Comparison of ENCODE assay signal across 9 cellular contexts in the genomic region with DNA sequence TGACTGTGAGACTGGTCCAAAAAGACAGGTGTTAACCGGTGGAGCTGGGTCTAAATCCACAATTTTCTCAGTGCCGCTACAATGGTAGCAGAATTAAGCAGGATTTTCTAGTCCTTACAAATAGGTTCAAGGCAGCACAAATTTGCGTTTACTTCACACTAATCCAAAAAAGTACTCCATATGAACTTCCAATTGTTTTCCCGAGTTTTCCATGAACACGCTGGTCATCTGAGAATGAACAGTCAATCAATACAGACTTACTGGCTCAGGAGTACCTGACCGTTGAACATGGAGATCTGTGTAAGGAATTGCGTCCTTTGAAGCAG. TPM values are rescaled to one million over a fixed set of nuclear protein-coding genes. Genes with fewer than 3 reads are reported as not detected.
DNase-seq lines count a peak whose midpoint lies in the region; ATAC-seq and TF ChIP-seq lines count a peak whose summit lies in the region.
"Had no signal": no experiment of that assay in that cellular context is flagged by ENCODE, and none has a peak within 500 bp of the region (broad histone marks: within the 10 kb centered on the region; RNA-seq: fewer than 3 reads in every experiment).

No MANE protein-coding gene starts in this region.

- H3K9me3 Mint-ChIP-seq in activated CD4-positive, alpha-beta T cell treated with anti-CD3 and anti-CD28 coated beads for 36 hours (ENCODE audit: low read depth), result no peaks in the 10 kb centered on the region

- H3K9me3 ChIP-seq in lung (ENCODE audit: control insufficient read depth in 2 of 2, insufficient read depth in 1 of 2, low read length in 1 of 2), result no peaks in the 10 kb centered on the region
- H3K9me3 ChIP-seq in thoracic aorta, result no peaks in the 10 kb centered on the region

- H3K4me1 ChIP-seq in lung (ENCODE audit: control insufficient read depth in 2 of 2, insufficient read depth in 2 of 2, low read length in 2 of 2) (peaks cover 9 to 13% of the 10 kb centered on the region in 2 donors), thoracic aorta (ENCODE audit: control insufficient read depth in 1 of 2, low read depth in 2 of 2) (peaks cover under 1 to 21% of the 10 kb centered on the region in 2 donors)

- peaks cover 18% of the 10 kb centered on the region for H3K36me3 Mint-ChIP-seq in activated CD4-positive, alpha-beta T cell treated with anti-CD3 and anti-CD28 coated beads for 36 hours (ENCODE audit: low read depth)

- no peak for DNase-seq in activated CD4-positive, alpha-beta T cell treated with anti-CD3 and anti-CD28 coated beads for 36 hours
- DNase-seq in activated CD4-positive, alpha-beta T cell treated with anti-CD3 and anti-CD28 coated beads for 1 hour, result no peak
- DNase-seq in cardiac fibroblast (ENCODE audit: low read depth in 2 of 2) (no peak), lung (ENCODE audit: low spot score) (no peak), thoracic aorta (ENCODE audit: low spot score) (no peak), epidermal melanocyte (ENCODE audit: insufficient read length, low spot score) (no peak), iPS-NIHi7 (ENCODE audit: extremely low spot score) (no peak), NCI-H1417 treated with DMSO at 0.1 percent for 48 hours (lab: John Stamatoyannopoulos, UW) (no peak)
- DNase-seq: activated CD4-positive, alpha-beta T cell treated with anti-CD3 and anti-CD28 coated beads for 48 hours had no signal

- H3K36me3 ChIP-seq in lung (ENCODE audit: control insufficient read depth in 2 of 2, insufficient read depth in 2 of 2, low read length in 2 of 2), result peaks cover 2 to 3% of the 10 kb centered on the region in 2 donors
- H3K36me3 ChIP-seq in thoracic aorta, result no peaks in the 10 kb centered on the region

- H3K27me3 ChIP-seq in lung (ENCODE audit: control insufficient read depth, insufficient read depth) (no peaks in the 10 kb centered on the region), thoracic aorta (replicated peaks; ENCODE audit: insufficient read depth) (no peaks in the 10 kb centered on the region)

- peak overlapping the region; percentile 60 for H3K4me3 ChIP-seq in cardiac fibroblast (replicated peaks in 1 of 2; ENCODE audit: low read depth in 2 of 2, low read length in 2 of 2)
- H3K4me3 ChIP-seq in lung, result peak overlapping the region; percentile 80
- peak overlapping the region; percentile 87 for H3K4me3 ChIP-seq in thoracic aorta

- peak overlapping the region; percentile 64 for H3K4me3 Mint-ChIP-seq in activated CD4-positive, alpha-beta T cell treated with anti-CD3 and anti-CD28 coated beads for 36 hours

- 39 to 44% methylated on average over 7 of the region's 7 CpGs for WGBS in lung, 2 donors

- POLR2A ChIA-PET in activated CD4-positive, alpha-beta T cell treated with anti-CD3 and anti-CD28 coated beads for 36 hours (lab: Charles Lee), result interaction anchor here (0.7 kb wide), 1 partner anchor 573 kb away, joined by 3 read pairs; no protein-coding TSS in a partner anchor

- no peak for ATAC-seq in activated CD4-positive, alpha-beta T cell treated with anti-CD3 and anti-CD28 coated beads for 36 hours
- ATAC-seq in lung (ENCODE audit: insufficient read depth, low FRiP score), result no peak
- no peak for ATAC-seq in thoracic aorta (ENCODE audit: insufficient number of reproducible peaks, low FRiP score, low read depth)

- peaks cover 23% of the 10 kb centered on the region for H3K4me1 Mint-ChIP-seq in activated CD4-positive, alpha-beta T cell treated with anti-CD3 and anti-CD28 coated beads for 36 hours

- peak overlapping the region; percentile 84 to 96 for H3K27ac ChIP-seq in lung (ENCODE audit: low read depth in 1 of 2, low read length in 1 of 2)
- peak overlapping the region; percentile 81 to 87 for H3K27ac ChIP-seq in thoracic aorta

- no peak overlapping the region for H3K27ac Mint-ChIP-seq in activated CD4-positive, alpha-beta T cell treated with anti-CD3 and anti-CD28 coated beads for 36 hours

- no peaks in the 10 kb centered on the region for H3K27me3 Mint-ChIP-seq in activated CD4-positive, alpha-beta T cell treated with anti-CD3 and anti-CD28 coated beads for 36 hours

- TF ChIP-seq CTCF in cardiac fibroblast (IDR thresholded peaks at IDR 0.05; ENCODE audit: low read depth, low read length) (no peak), lung (IDR thresholded peaks at IDR 0.05; ENCODE audit: control extremely low read depth, extremely low read depth) (no peak), thoracic aorta (IDR thresholded peaks at IDR 0.05) (no peak)

- CTCF ChIA-PET in activated CD4-positive, alpha-beta T cell treated with anti-CD3 and anti-CD28 coated beads for 36 hours (lab: Charles Lee), result interaction anchor here (0.8 kb wide), 1 partner anchor 116 kb away, joined by 3 read pairs; no protein-coding TSS in a partner anchor

- intact Hi-C loops in activated CD4-positive, alpha-beta T cell treated with anti-CD3 and anti-CD28 coated beads for 36 hours (cut with DNase I, micrococcal nuclease), result no loop called here

RNA-seq across cellular contexts. Expression of a gene that starts 0.7 kb away (rescaled TPM):
- total RNA-seq in activated CD4-positive, alpha-beta T cell treated with anti-CD3 and anti-CD28 coated beads for 36 hours, result 1 to 10 TPM; 2.6 to 2.7 TPM
- 10 to 100 TPM; 22.7 to 27.2 TPM for total RNA-seq in lung
- 10 to 100 TPM; 14.9 to 20.2 TPM for polyA plus RNA-seq in lung
- 10 to 100 TPM; 15.0 to 44.0 TPM for total RNA-seq in thoracic aorta

RNA-seq across cellular contexts. Expression of a gene that starts 35.4 kb away (rescaled TPM):
- 10 to 100 TPM; 22.0 to 24.2 TPM for total RNA-seq in activated CD4-positive, alpha-beta T cell treated with anti-CD3 and anti-CD28 coated beads for 36 hours
- total RNA-seq in lung, result 1 to 10 TPM; 3.1 to 3.3 TPM
- 1 to 10 TPM; 1.0 to 1.1 TPM for polyA plus RNA-seq in lung
- total RNA-seq in thoracic aorta, result 1 to 10 TPM; 1.3 to 2.6 TPM

Comparison
In these comparisons a context has a peak if more than half of its experiments do, and no peak if none do; other contexts are left out.
1. RNA of a gene that starts 0.7 kb away (total RNA-seq): 15.0 to 44.0 TPM in thoracic aorta and 22.7 to 27.2 TPM in lung; 2.6 to 2.7 TPM in activated CD4-positive, alpha-beta T cell treated with anti-CD3 and anti-CD28 coated beads for 36 hours; every median in the first group is over 4 times any median in the second.
2. RNA of a gene that starts 35.4 kb away (total RNA-seq): 22.0 to 24.2 TPM in activated CD4-positive, alpha-beta T cell treated with anti-CD3 and anti-CD28 coated beads for 36 hours; 3.1 to 3.3 TPM in lung and 1.3 to 2.6 TPM in thoracic aorta; every median in the first group is over 4 times any median in the second.
3. Peak in every context shown above with its lines, with median percentiles within 50 percentile points of each other: H3K4me3 ChIP-seq.